9 cellular contexts compared by ENCODE assay signal in genomic region chr2:75053484-75054112, GRCh38.
DNase-seq lines count a peak whose midpoint lies in the region; ATAC-seq and TF ChIP-seq lines count a peak whose summit lies in the region.
"Had no signal": no experiment of that assay in that cellular context is flagged by ENCODE, and none has a peak within 500 bp of the region (broad histone marks: within the 10 kb centered on the region; RNA-seq: fewer than 3 reads in every experiment).

No MANE protein-coding gene starts in this region.

- no peak overlapping the region for H3K4me3 ChIP-seq in OCI-LY1 (ENCODE audit: low read depth, low read length, poor library complexity, severe bottlenecking)
- no peak overlapping the region for H3K4me3 ChIP-seq in epithelial cell of esophagus (ENCODE audit: low read length)
- H3K4me3 ChIP-seq in sigmoid colon, result no peak overlapping the region

- H3K9me2 ChIP-seq in OCI-LY1 (ENCODE audit: low read depth, low read length), result no peaks in the 10 kb centered on the region

- TF ChIP-seq EP300 in sigmoid colon (IDR thresholded peaks at IDR 0.05), result no peak

- 44 to 67% methylated on average over 7 of the region's 7 CpGs for WGBS in sigmoid colon, 2 donors

- no peaks in the 10 kb centered on the region for H3K9me3 Mint-ChIP-seq in immature natural killer cell
- H3K9me3 Mint-ChIP-seq: CD4-positive, CD25-positive, alpha-beta regulatory T cell had no signal

- peak; percentile 32 for DNase-seq in NCI-H1694 treated with DMSO at 0.1 percent for 48 hours (lab: John Stamatoyannopoulos, UW)
- no peak for DNase-seq in NCI-H1694 (lab: John Stamatoyannopoulos, UW)
- peak; percentile 64 for DNase-seq in epithelial cell of esophagus (ENCODE audit: low read depth)
- no peak for DNase-seq in sigmoid colon
- DNase-seq in immature natural killer cell, result no peak

- no peak overlapping the region for H3K27ac Mint-ChIP-seq in immature natural killer cell
- H3K27ac Mint-ChIP-seq: CD4-positive, CD25-positive, alpha-beta regulatory T cell had no signal

- intact Hi-C loops in sigmoid colon (cut with DNase I), result no loop called here

- H3K36me3 ChIP-seq in OCI-LY1 (ENCODE audit: insufficient read depth, low read length) (no peaks in the 10 kb centered on the region), sigmoid colon (no peaks in the 10 kb centered on the region)

- H2AFZ ChIP-seq in OCI-LY1 (ENCODE audit: low read length), result no peak overlapping the region

- H3K4me1 Mint-ChIP-seq in immature natural killer cell, result no peaks in the 10 kb centered on the region
- H3K4me1 Mint-ChIP-seq: CD4-positive, CD25-positive, alpha-beta regulatory T cell had no signal

- no peak overlapping the region for H3K4me3 Mint-ChIP-seq in immature natural killer cell
- H3K4me3 Mint-ChIP-seq: CD4-positive, CD25-positive, alpha-beta regulatory T cell had no signal

- no peaks in the 10 kb centered on the region for H3F3A ChIP-seq in OCI-LY1 (ENCODE audit: insufficient read depth, low read length)

- H3K9ac ChIP-seq in OCI-LY1 (ENCODE audit: low read length), result no peak overlapping the region

- TF ChIP-seq CTCF in OCI-LY1 (IDR thresholded peaks at IDR 0.05; ENCODE audit: low read length) (peak; percentile 72), epithelial cell of esophagus (IDR thresholded peaks at IDR 0.05; ENCODE audit: insufficient read depth, low read depth, low read length, missing control alignments) (peak; percentile 95), sigmoid colon (IDR thresholded peaks at IDR 0.05) (peak in 3 of 4 experiments; percentile 37 to 64 (median 53))

- H3K4me1 ChIP-seq in OCI-LY1 (ENCODE audit: insufficient read depth, low read length, severe bottlenecking) (no peaks in the 10 kb centered on the region), sigmoid colon (peaks cover 0 to 3% (median 2%) of the 10 kb centered on the region in 4 donors)

- H3K9me3 ChIP-seq in OCI-LY1 (ENCODE audit: low read length), result no peaks in the 10 kb centered on the region
- no peaks in the 10 kb centered on the region for H3K9me3 ChIP-seq in sigmoid colon

- peaks cover 0 to 3% (median 0%) of the 10 kb centered on the region in 3 donors for H3K27me3 Mint-ChIP-seq in immature natural killer cell (ENCODE audit: low read depth in 3 of 3)
- H3K27me3 Mint-ChIP-seq: CD4-positive, CD25-positive, alpha-beta regulatory T cell had no signal

- H3K27me3 ChIP-seq in OCI-LY1 (ENCODE audit: insufficient read depth, low read length) (no peaks in the 10 kb centered on the region), sigmoid colon (no peaks in the 10 kb centered on the region)

- no peaks in the 10 kb centered on the region for H4K20me1 ChIP-seq in OCI-LY1 (ENCODE audit: insufficient read depth, low read length)

- H3K27ac ChIP-seq in OCI-LY1 (ENCODE audit: low read depth, low read length, poor library complexity, severe bottlenecking) (no peak overlapping the region), sigmoid colon (no peak overlapping the region)

- ATAC-seq in GM19452 (IDR thresholded peaks at IDR 0.05; ENCODE audit: unreplicated experiment) (peak; percentile 80), HG03378 (IDR thresholded peaks at IDR 0.05; ENCODE audit: unreplicated experiment) (peak; percentile 84)

- H3K36me3 Mint-ChIP-seq in immature natural killer cell, result no peaks in the 10 kb centered on the region

- TF ChIP-seq POLR2A in sigmoid colon (IDR thresholded peaks at IDR 0.05), result no peak

- no peaks in the 10 kb centered on the region for H3K79me2 ChIP-seq in OCI-LY1 (ENCODE audit: insufficient read depth, low read length)

- H3K4me2 ChIP-seq in OCI-LY1 (ENCODE audit: low read length), result no peak overlapping the region

Comparison
In these comparisons a context has a peak if more than half of its experiments do, and no peak if none do; other contexts are left out.
1. DNase-seq: peak in NCI-H1694 treated with DMSO at 0.1 percent for 48 hours (single experiment) and epithelial cell of esophagus (single experiment); none in NCI-H1694 (single experiment), sigmoid colon (single experiment) and immature natural killer cell (0 of 3).
2. Peak in every context shown above with its lines, with median percentiles within 50 percentile points of each other: CTCF ChIP-seq.